ENCODE assay signal across 15 cellular contexts in genomic region chr12:21054334-21054733, GRCh38.
"Had no signal": no experiment of that assay in that cellular context is flagged by ENCODE, and none has a peak within 500 bp of the region (broad histone marks: within the 10 kb centered on the region; RNA-seq: fewer than 3 reads in every experiment).

No MANE protein-coding gene starts in this region.

- H3K36me3 ChIP-seq: cardiac muscle cell, neutrophil, transverse colon, vagina had no signal

- DNase-seq: activated CD4-positive, alpha-beta T cell treated with anti-CD3 and anti-CD28 coated beads, Interleukin-2, amount 50 U/mL, for 1 hour; activated CD8-positive, alpha-beta memory T cell treated with anti-CD3 and anti-CD28 coated beads for 24 hours; activated naive CD8-positive, alpha-beta T cell treated with anti-CD3 and anti-CD28 coated beads for 36 hours; mesendoderm; natural killer cell; stimulated activated CD4-positive, alpha-beta T cell treated with anti-CD3 and anti-CD28 coated beads, Interleukin-12 subunit alpha, Interleukin-12 subunit beta, amount 100 ng/mL, for 4 hours; transverse colon had no signal

- H3K27me3 ChIP-seq: cardiac muscle cell, dorsolateral prefrontal cortex, neutrophil, transverse colon, vagina had no signal

- H3K27ac Mint-ChIP-seq: activated naive CD8-positive, alpha-beta T cell treated with anti-CD3 and anti-CD28 coated beads for 36 hours; activated T-helper 1 cell treated with anti-CD3 and anti-CD28 coated beads, Interleukin-12 subunit alpha, Interleukin-12 subunit beta, Interleukin-2, Interleukin-4 antibody, amounts not matched to agents 30 ng/mL and 10 ng/mL and 1 ng/mL, durations not matched to agents 14 hours and 24 hours and 36 hours; natural killer cell; stimulated activated effector memory CD8-positive, alpha-beta T cell treated with anti-CD3 and anti-CD28 coated beads, Interleukin-12 subunit alpha, Interleukin-12 subunit beta, amount 100 ng/mL, for 72 hours; T-helper 2 cell treated with Interferon-gamma antibody and Interleukin-4, amounts not matched to agents 5 μg/mL and 100 μg/mL, for 36 hours had no signal

- H3K27me3 Mint-ChIP-seq: activated naive CD8-positive, alpha-beta T cell treated with anti-CD3 and anti-CD28 coated beads for 36 hours had no signal

- H3K4me1 ChIP-seq: transverse colon, vagina had no signal

- H3K36me3 Mint-ChIP-seq: activated naive CD8-positive, alpha-beta T cell treated with anti-CD3 and anti-CD28 coated beads for 36 hours; natural killer cell; stimulated activated effector memory CD8-positive, alpha-beta T cell treated with anti-CD3 and anti-CD28 coated beads, Interleukin-12 subunit alpha, Interleukin-12 subunit beta, amount 100 ng/mL, for 72 hours had no signal

- H3K4me3 Mint-ChIP-seq: activated naive CD8-positive, alpha-beta T cell treated with anti-CD3 and anti-CD28 coated beads for 36 hours; activated T-helper 1 cell treated with anti-CD3 and anti-CD28 coated beads, Interleukin-12 subunit alpha, Interleukin-12 subunit beta, Interleukin-2, Interleukin-4 antibody, amounts not matched to agents 30 ng/mL and 10 ng/mL and 1 ng/mL, durations not matched to agents 14 hours and 24 hours and 36 hours; natural killer cell; stimulated activated effector memory CD8-positive, alpha-beta T cell treated with anti-CD3 and anti-CD28 coated beads, Interleukin-12 subunit alpha, Interleukin-12 subunit beta, amount 100 ng/mL, for 72 hours; T-helper 2 cell treated with Interferon-gamma antibody and Interleukin-4, amounts not matched to agents 5 μg/mL and 100 μg/mL, for 36 hours had no signal

- H3K9me3 Mint-ChIP-seq: activated T-helper 1 cell treated with anti-CD3 and anti-CD28 coated beads, Interleukin-12 subunit alpha, Interleukin-12 subunit beta, Interleukin-2, Interleukin-4 antibody, amounts not matched to agents 30 ng/mL and 10 ng/mL and 1 ng/mL, durations not matched to agents 14 hours and 24 hours and 36 hours; T-helper 2 cell treated with Interferon-gamma antibody and Interleukin-4, amounts not matched to agents 5 μg/mL and 100 μg/mL, for 36 hours had no signal

- ATAC-seq: activated CD4-positive, CD25-positive, alpha-beta regulatory T cell treated with anti-CD3 and anti-CD28 coated beads, Interleukin-2, amount 50 U/mL, for 24 hours; natural killer cell; stimulated activated effector memory CD8-positive, alpha-beta T cell treated with anti-CD3 and anti-CD28 coated beads, Interleukin-12 subunit alpha, Interleukin-12 subunit beta, amount 100 ng/mL, for 72 hours had no signal

- H3K9me3 ChIP-seq: neutrophil, transverse colon, vagina had no signal

- H3K4me1 Mint-ChIP-seq: activated naive CD8-positive, alpha-beta T cell treated with anti-CD3 and anti-CD28 coated beads for 36 hours; natural killer cell; stimulated activated effector memory CD8-positive, alpha-beta T cell treated with anti-CD3 and anti-CD28 coated beads, Interleukin-12 subunit alpha, Interleukin-12 subunit beta, amount 100 ng/mL, for 72 hours had no signal

- H3K4me3 ChIP-seq: cardiac muscle cell, dorsolateral prefrontal cortex, transverse colon, vagina had no signal
